In genomic region chr18:3660719-3661118, GRCh38 we compare ENCODE assay signal across 11 cellular contexts.
DNase-seq lines count a peak whose midpoint lies in the region; ATAC-seq and TF ChIP-seq lines count a peak whose summit lies in the region.
"Had no signal": no experiment of that assay in that cellular context is flagged by ENCODE, and none has a peak within 500 bp of the region (broad histone marks: within the 10 kb centered on the region; RNA-seq: fewer than 3 reads in every experiment).

No MANE protein-coding gene starts in this region.

- no peak overlapping the region for H3K4me3 Mint-ChIP-seq in activated T-cell treated with anti-CD3 and anti-CD28 coated beads, Interleukin-2, amount 50 U/mL, for 72 hours

- peak overlapping the region; percentile 35 for H3K27ac ChIP-seq in A673 (ENCODE audit: low read depth, low read length, poor library complexity, severe bottlenecking)
- H3K27ac ChIP-seq in left lung: peak overlapping the region; percentile 52 to 89

- peaks cover 9% of the 10 kb centered on the region for H3K9me3 ChIP-seq in A673 (ENCODE audit: low read depth, low read length, poor library complexity, severe bottlenecking)
- H3K9me3 ChIP-seq in left lung: no peaks in the 10 kb centered on the region

- no TSS peak for BruUV-seq in A673 (replicated peaks; lab: Mats Ljungman, UMichigan)

- H3K36me3 ChIP-seq in A673 (ENCODE audit: insufficient read depth, low read length, poor library complexity, severe bottlenecking): peaks cover 29% of the 10 kb centered on the region
- H3K36me3 ChIP-seq in left lung: no peaks in the 10 kb centered on the region

- H3K9me3 Mint-ChIP-seq in activated T-cell treated with anti-CD3 and anti-CD28 coated beads, Interleukin-2, amount 50 U/mL, for 72 hours: peaks cover 0 to 2% of the 10 kb centered on the region in 2 donors

- TF ChIP-seq CTCF in A673 (conservative IDR thresholded peaks at IDR 0.05; ENCODE audit: low read depth, low read length) (no peak), left lung (IDR thresholded peaks at IDR 0.05) (no peak)

- H3K4me3 ChIP-seq in A673 (ENCODE audit: low read depth, low read length, poor library complexity, severe bottlenecking) (no peak overlapping the region), left lung (no peak overlapping the region)

- H3K27me3 Mint-ChIP-seq in activated T-cell treated with anti-CD3 and anti-CD28 coated beads, Interleukin-2, amount 50 U/mL, for 72 hours (ENCODE audit: low read depth): no peaks in the 10 kb centered on the region

- H3K36me3 Mint-ChIP-seq in activated T-cell treated with anti-CD3 and anti-CD28 coated beads, Interleukin-2, amount 50 U/mL, for 72 hours (ENCODE audit: insufficient read depth in 2 of 2): peaks cover 7 to 10% of the 10 kb centered on the region in 2 donors

- CTCF ChIA-PET in A673 (lab: Charles Lee): no interaction called here

- POLR2A ChIA-PET in A673 (lab: Charles Lee; ENCODE audit: low non-redundant PET): no interaction called here

- H3K4me1 Mint-ChIP-seq in activated T-cell treated with anti-CD3 and anti-CD28 coated beads, Interleukin-2, amount 50 U/mL, for 72 hours (ENCODE audit: low read depth): peaks cover 38% of the 10 kb centered on the region

- no peak for DNase-seq in A673 (ENCODE audit: low spot score)
- DNase-seq in RPMI8226: peak; percentile 48
- DNase-seq in left lung: no peak
- DNase-seq in activated T-cell treated with anti-CD3 and anti-CD28 coated beads, Interleukin-2, amount 50 U/mL, for 72 hours: no peak
- no peak for DNase-seq in GM19238 (ENCODE audit: insufficient read length, low spot score)
- no peak for DNase-seq in activated CD8-positive, alpha-beta memory T cell treated with anti-CD3 and anti-CD28 coated beads, Interleukin-2, amount 50 U/mL, for 4 hours
- DNase-seq: GOT3; NCI-H2171; stimulated activated CD8-positive, alpha-beta memory T cell treated with anti-CD3 and anti-CD28 coated beads, Interleukin-4, amount 100 ng/mL, for 48 hours had no signal

- ATAC-seq in GM21723 (IDR thresholded peaks at IDR 0.05; ENCODE audit: unreplicated experiment): peak; percentile 60
- peak; percentile 48 for ATAC-seq in left lung
- ATAC-seq in activated T-cell treated with anti-CD3 and anti-CD28 coated beads, Interleukin-2, amount 50 U/mL, for 72 hours (replicated peaks in 1 of 2): no peak
- no peak for ATAC-seq in GM18907 (IDR thresholded peaks at IDR 0.05; ENCODE audit: unreplicated experiment)

- no peaks in the 10 kb centered on the region for H3K27me3 ChIP-seq in A673 (replicated peaks; ENCODE audit: insufficient read depth, low read depth, low read length, poor library complexity)
- H3K27me3 ChIP-seq in left lung: no peaks in the 10 kb centered on the region

- intact Hi-C loops in A673 (cut with micrococcal nuclease; ENCODE audit: unreplicated experiment): no loop called here
- intact Hi-C loops in left lung (cut with DNase I): loop anchor here (10.0 kb wide), 2 partner anchors 196 to 376 kb away; no protein-coding TSS in a partner anchor

- no peak overlapping the region for H3K27ac Mint-ChIP-seq in activated T-cell treated with anti-CD3 and anti-CD28 coated beads, Interleukin-2, amount 50 U/mL, for 72 hours

- H3K4me1 ChIP-seq in A673 (ENCODE audit: insufficient read depth, low read length, poor library complexity, severe bottlenecking) (peaks cover 16% of the 10 kb centered on the region), left lung (peaks cover 0 to 32% of the 10 kb centered on the region in 2 donors)

Comparison
In these comparisons a context has a peak if more than half of its experiments do, and no peak if none do; other contexts are left out.
1. ATAC-seq: peak in GM21723 (single experiment) and left lung (single experiment); none in activated T-cell treated with anti-CD3 and anti-CD28 coated beads, Interleukin-2, amount 50 U/mL, for 72 hours (0 of 2) and GM18907 (single experiment).